Comparison of ENCODE assay signal across 24 cellular contexts in the genomic region with DNA sequence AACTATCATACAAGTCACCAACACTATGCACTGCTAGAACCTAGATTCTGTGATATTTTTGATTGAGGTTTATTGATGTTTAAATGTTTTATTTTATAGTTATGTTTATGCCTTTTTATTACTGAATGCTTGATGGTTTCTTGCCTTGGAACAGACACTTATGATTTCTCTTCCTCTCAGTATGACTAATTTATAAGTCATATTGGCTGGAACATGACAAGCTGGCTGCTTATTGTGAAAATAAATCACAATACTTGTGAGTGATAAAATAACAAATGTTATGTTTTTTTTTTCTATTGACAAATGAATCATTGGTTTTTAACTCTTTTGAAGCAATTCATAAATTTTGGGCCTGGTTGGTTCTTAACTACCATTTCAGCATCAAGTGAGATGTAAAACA.
"Had no signal": no experiment of that assay in that cellular context is flagged by ENCODE, and none has a peak within 500 bp of the region (broad histone marks: within the 10 kb centered on the region; RNA-seq: fewer than 3 reads in every experiment).

No MANE protein-coding gene starts in this region.

- H3K4me3 ChIP-seq: coronary artery, dorsolateral prefrontal cortex, left ventricle myocardium inferior, lung, psoas muscle, right lobe of liver, skin epidermis, thoracic aorta had no signal

- H3K27ac ChIP-seq: coronary artery, dorsolateral prefrontal cortex, foreskin keratinocyte, left ventricle myocardium inferior, psoas muscle, right lobe of liver, skin epidermis, thoracic aorta had no signal

- H3K27me3 ChIP-seq: foreskin keratinocyte, right lobe of liver had no signal

- H3K9me3 ChIP-seq: left ventricle myocardium inferior, psoas muscle, right lobe of liver, thoracic aorta had no signal

- FAIRE-seq: kidney, urothelium cell line had no signal

- ATAC-seq: foreskin keratinocyte; left cardiac atrium; psoas muscle; right lobe of liver; stimulated activated naive B cell treated with anti-CD40 and anti-IgM and Interleukin-4, amounts not matched to agents 10 μg/mL and 1 μg/mL and 100 μg/mL, for 72 hours; stimulated activated naive CD8-positive, alpha-beta T cell treated with anti-CD3 and anti-CD28 coated beads, Interleukin-15, amount 100 ng/mL, for 72 hours had no signal

- H3K4me3 Mint-ChIP-seq: immature natural killer cell; naive B cell; nephron progenitor cell; stimulated activated naive B cell treated with anti-CD40 and anti-IgM and Interleukin-4, amounts not matched to agents 10 μg/mL and 1 μg/mL and 100 μg/mL, for 72 hours; stimulated activated naive CD8-positive, alpha-beta T cell treated with anti-CD3 and anti-CD28 coated beads, Interleukin-15, amount 100 ng/mL, for 72 hours had no signal

- DNase-seq: dorsolateral prefrontal cortex; effector CD8-positive, alpha-beta T cell; foreskin keratinocyte; immature natural killer cell; kidney; left cardiac atrium; left ventricle myocardium inferior; mesendoderm; naive B cell; nephron progenitor cell; psoas muscle; retina; right lobe of liver; stimulated activated CD4-positive, alpha-beta T cell treated with anti-CD3 and anti-CD28 coated beads, Interleukin-2, amount 100 ng/mL, for 24 hours; stimulated activated CD4-positive, alpha-beta T cell treated with anti-CD3 and anti-CD28 coated beads, Interleukin-4, amount 100 ng/mL, for 4 hours; stimulated activated naive B cell treated with anti-CD40 and anti-IgM and Interleukin-4, amounts not matched to agents 10 μg/mL and 1 μg/mL and 100 μg/mL, for 72 hours; stimulated activated naive CD8-positive, alpha-beta T cell treated with anti-CD3 and anti-CD28 coated beads, Interleukin-15, amount 100 ng/mL, for 72 hours; substantia nigra; trophoblast cell had no signal

- H3K36me3 Mint-ChIP-seq: immature natural killer cell; naive B cell; stimulated activated naive B cell treated with anti-CD40 and anti-IgM and Interleukin-4, amounts not matched to agents 10 μg/mL and 1 μg/mL and 100 μg/mL, for 72 hours had no signal

- H3K4me1 Mint-ChIP-seq: immature natural killer cell; naive B cell; nephron progenitor cell; stimulated activated naive B cell treated with anti-CD40 and anti-IgM and Interleukin-4, amounts not matched to agents 10 μg/mL and 1 μg/mL and 100 μg/mL, for 72 hours; stimulated activated naive CD8-positive, alpha-beta T cell treated with anti-CD3 and anti-CD28 coated beads, Interleukin-15, amount 100 ng/mL, for 72 hours had no signal

- H3K27me3 Mint-ChIP-seq: naive B cell; stimulated activated naive B cell treated with anti-CD40 and anti-IgM and Interleukin-4, amounts not matched to agents 10 μg/mL and 1 μg/mL and 100 μg/mL, for 72 hours; stimulated activated naive CD8-positive, alpha-beta T cell treated with anti-CD3 and anti-CD28 coated beads, Interleukin-15, amount 100 ng/mL, for 72 hours had no signal

- H3K4me1 ChIP-seq: foreskin keratinocyte, left ventricle myocardium inferior, psoas muscle, right lobe of liver had no signal

- H3K36me3 ChIP-seq: left ventricle myocardium inferior, right lobe of liver, thoracic aorta had no signal

- H3K9me3 Mint-ChIP-seq: nephron progenitor cell had no signal

- H3K27ac Mint-ChIP-seq: immature natural killer cell; nephron progenitor cell; stimulated activated naive B cell treated with anti-CD40 and anti-IgM and Interleukin-4, amounts not matched to agents 10 μg/mL and 1 μg/mL and 100 μg/mL, for 72 hours; stimulated activated naive CD8-positive, alpha-beta T cell treated with anti-CD3 and anti-CD28 coated beads, Interleukin-15, amount 100 ng/mL, for 72 hours had no signal
